In genomic region chr3:104911376-104911775, GRCh38 we compare ENCODE assay signal across 16 cellular contexts.
DNase-seq lines count a peak whose midpoint lies in the region; TF ChIP-seq lines count a peak whose summit lies in the region.
"Had no signal": no experiment of that assay in that cellular context is flagged by ENCODE, and none has a peak within 500 bp of the region (broad histone marks: within the 10 kb centered on the region; RNA-seq: fewer than 3 reads in every experiment).

No MANE protein-coding gene starts in this region.

- H3K9ac ChIP-seq in GM23248 (no peak overlapping the region), smooth muscle cell (ENCODE audit: low read depth) (no peak overlapping the region)
- H3K9ac ChIP-seq: BLaER1 had no signal

- intact Hi-C loops in uterus (cut with DNase I; ENCODE audit: low total_unique reads), result no loop called here

- DNase-seq in GM23248 (peak; percentile 9), OCI-M1 (lab: John Stamatoyannopoulos, UW) (peak; percentile 21), iris pigment epithelial cell (ENCODE audit: low read depth) (peak; percentile 20), smooth muscle cell (lab: John Stamatoyannopoulos, UW; ENCODE audit: unreplicated experiment) (no peak), 8988T (no peak), uterus (no peak), HEK293T (ENCODE audit: extremely low spot score) (no peak)
- DNase-seq: H7, NCI-H1092, NCI-H1694, NCI-H446 treated with DMSO at 0.1 percent for 48 hours, NCI-H748 treated with DMSO at 0.1 percent for 48 hours, Peyer's patch, SHP77, SW 1271 had no signal

- H3K27ac ChIP-seq in GM23248 (no peak overlapping the region), smooth muscle cell (ENCODE audit: low read depth) (peak overlapping the region; percentile 17), uterus (no peak overlapping the region)
- H3K27ac ChIP-seq: BLaER1, Peyer's patch had no signal

- H3K79me2 ChIP-seq in GM23248 (ENCODE audit: insufficient read depth), result no peaks in the 10 kb centered on the region
- no peaks in the 10 kb centered on the region for H3K79me2 ChIP-seq in smooth muscle cell (ENCODE audit: low read depth)

- POLR2A ChIA-PET in HEK293T (lab: Yijun Ruan, JAX), result no interaction called here

- 38 to 50% methylated on average over 1 of the region's 1 CpG for WGBS in GM23248 (ENCODE audit: low coverage in 1 of 2, low lambda C conversion rate in 2 of 2, missing lambda C conversion rate in 2 of 2), 2 experiments
- WGBS in smooth muscle cell (ENCODE audit: low lambda C conversion rate), result 21% methylated on average over 1 of the region's 1 CpG

- no peak for TF ChIP-seq POLR2A in uterus (IDR thresholded peaks at IDR 0.05)

- H3F3A ChIP-seq in GM23248 (ENCODE audit: insufficient read depth) (peaks cover 27% of the 10 kb centered on the region), smooth muscle cell (ENCODE audit: low read depth) (no peaks in the 10 kb centered on the region)

- in situ Hi-C loops in GM23248 (cut with MboI), result no loop called here

- H2AFZ ChIP-seq in GM23248, result no peak overlapping the region
- peak overlapping the region; percentile 60 for H2AFZ ChIP-seq in smooth muscle cell (ENCODE audit: low read depth)

- H3K36me3 ChIP-seq in GM23248 (ENCODE audit: low read depth) (no peaks in the 10 kb centered on the region), smooth muscle cell (ENCODE audit: low read depth) (no peaks in the 10 kb centered on the region), uterus (no peaks in the 10 kb centered on the region)
- H3K36me3 ChIP-seq: BLaER1, Peyer's patch had no signal

- 0 out of 2 replicates have a peak, but pooled peaks cover 4% of the 10 kb centered on the region for H3K9me2 ChIP-seq in GM23248 (ENCODE audit: insufficient read depth)

- no peak overlapping the region for H3K4me3 ChIP-seq in GM23248
- no peak overlapping the region for H3K4me3 ChIP-seq in smooth muscle cell
- H3K4me3 ChIP-seq in uterus, result no peak overlapping the region
- H3K4me3 ChIP-seq: BLaER1, Peyer's patch had no signal

- H4K20me1 ChIP-seq in GM23248 (ENCODE audit: insufficient read depth), result no peaks in the 10 kb centered on the region
- no peaks in the 10 kb centered on the region for H4K20me1 ChIP-seq in smooth muscle cell (ENCODE audit: low read depth)
- H4K20me1 ChIP-seq: BLaER1 had no signal

- TF ChIP-seq CTCF in smooth muscle cell (IDR thresholded peaks at IDR 0.05; ENCODE audit: borderline replicate concordance, insufficient read depth, poor library complexity, severe bottlenecking) (no peak), uterus (IDR thresholded peaks at IDR 0.05) (no peak)

- no peaks in the 10 kb centered on the region for H3K27me3 ChIP-seq in GM23248 (replicated peaks; ENCODE audit: insufficient read depth)
- H3K27me3 ChIP-seq in smooth muscle cell (ENCODE audit: low read depth), result no peaks in the 10 kb centered on the region
- no peaks in the 10 kb centered on the region for H3K27me3 ChIP-seq in uterus
- H3K27me3 ChIP-seq: BLaER1, Peyer's patch had no signal

- H3K4me2 ChIP-seq in GM23248 (ENCODE audit: unreplicated experiment) (no peak overlapping the region), smooth muscle cell (peak overlapping the region; percentile 65)
- H3K4me2 ChIP-seq: BLaER1 had no signal

- CTCF ChIA-PET in HEK293T (lab: Yijun Ruan, JAX), result no interaction called here

- peaks cover 28% of the 10 kb centered on the region for H3K4me1 ChIP-seq in GM23248 (ENCODE audit: insufficient read depth)
- peaks cover 11% of the 10 kb centered on the region for H3K4me1 ChIP-seq in smooth muscle cell (ENCODE audit: low read depth)
- H3K4me1 ChIP-seq in uterus, result no peaks in the 10 kb centered on the region
- H3K4me1 ChIP-seq: BLaER1, Peyer's patch had no signal

- no peaks in the 10 kb centered on the region for H3K9me3 ChIP-seq in GM23248 (ENCODE audit: low read depth)
- no peaks in the 10 kb centered on the region for H3K9me3 ChIP-seq in smooth muscle cell (replicated peaks; ENCODE audit: low read depth)
- H3K9me3 ChIP-seq in uterus, result no peaks in the 10 kb centered on the region
- H3K9me3 ChIP-seq: Peyer's patch had no signal

TF ChIP-seq in HEK293T, 16 proteins besides CTCF, POLR2A, EP300 and RAD21:
- no peak for TF ChIP-seq ZNF384 (IDR thresholded peaks at IDR 0.05)
- no peak for TF ChIP-seq LEF1 (IDR thresholded peaks at IDR 0.05; ENCODE audit: borderline replicate concordance)
- TF ChIP-seq NFRKB (IDR thresholded peaks at IDR 0.05), result no peak
- no peak for TF ChIP-seq FOXA1 (IDR thresholded peaks at IDR 0.05)
- TF ChIP-seq SUZ12 (IDR thresholded peaks at IDR 0.05), result no peak
- no peak for TF ChIP-seq FOXM1 (IDR thresholded peaks at IDR 0.05; ENCODE audit: borderline replicate concordance)
- TF ChIP-seq BHLHE40 (IDR thresholded peaks at IDR 0.05; ENCODE audit: borderline replicate concordance), result no peak
- no peak for TF ChIP-seq SP1 (IDR thresholded peaks at IDR 0.05)
- TF ChIP-seq HDGF (IDR thresholded peaks at IDR 0.05; ENCODE audit: borderline replicate concordance), result no peak
- no peak for TF ChIP-seq L3MBTL2 (conservative IDR thresholded peaks at IDR 0.05)
- TF ChIP-seq CTBP1 (IDR thresholded peaks at IDR 0.05; ENCODE audit: borderline replicate concordance), result no peak
- no peak for TF ChIP-seq ELF4 (IDR thresholded peaks at IDR 0.05)
- TF ChIP-seq, protein P1, sequence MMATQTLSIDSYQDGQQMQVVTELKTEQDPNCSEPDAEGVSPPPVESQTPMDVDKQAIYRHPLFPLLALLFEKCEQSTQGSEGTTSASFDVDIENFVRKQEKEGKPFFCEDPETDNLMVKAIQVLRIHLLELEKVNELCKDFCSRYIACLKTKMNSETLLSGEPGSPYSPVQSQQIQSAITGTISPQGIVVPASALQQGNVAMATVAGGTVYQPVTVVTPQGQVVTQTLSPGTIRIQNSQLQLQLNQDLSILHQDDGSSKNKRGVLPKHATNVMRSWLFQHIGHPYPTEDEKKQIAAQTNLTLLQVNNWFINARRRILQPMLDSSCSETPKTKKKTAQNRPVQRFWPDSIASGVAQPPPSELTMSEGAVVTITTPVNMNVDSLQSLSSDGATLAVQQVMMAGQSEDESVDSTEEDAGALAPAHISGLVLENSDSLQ (IDR thresholded peaks at IDR 0.05), result no peak
- TF ChIP-seq TARDBP (IDR thresholded peaks at IDR 0.05), result no peak
- TF ChIP-seq ARNT (IDR thresholded peaks at IDR 0.05), result no peak
- no peak for TF ChIP-seq FOXK2 (IDR thresholded peaks at IDR 0.05)

Comparison
In these comparisons a context has a peak if more than half of its experiments do, and no peak if none do; other contexts are left out.
1. DNase-seq: peak in GM23248 (single experiment), OCI-M1 (single experiment) and iris pigment epithelial cell (single experiment); none in smooth muscle cell (single experiment), 8988T (single experiment), uterus (0 of 2) and HEK293T (single experiment).